Comparison of ENCODE assay signal across 23 cellular contexts in the genomic region with DNA sequence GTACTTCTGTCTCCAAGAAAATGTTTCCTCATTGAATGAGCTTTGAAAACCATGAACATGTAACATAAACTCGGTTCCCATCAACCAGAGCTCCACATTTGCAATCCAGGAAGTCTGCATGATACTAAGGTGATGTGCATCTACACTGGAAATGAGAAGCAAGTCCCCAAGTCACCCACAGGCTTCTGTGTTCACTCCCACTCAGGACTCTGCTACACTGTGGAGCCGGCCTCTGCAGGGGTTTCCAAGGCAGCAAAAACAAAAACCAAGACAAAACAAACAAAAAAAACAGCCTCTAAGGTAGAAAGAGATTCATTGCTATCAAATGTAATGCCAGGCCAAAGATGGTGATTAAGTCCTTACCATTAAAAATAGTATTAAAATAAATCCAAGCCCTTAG.
DNase-seq lines count a peak whose midpoint lies in the region; ATAC-seq and TF ChIP-seq lines count a peak whose summit lies in the region.
"Had no signal": no experiment of that assay in that cellular context is flagged by ENCODE, and none has a peak within 500 bp of the region (broad histone marks: within the 10 kb centered on the region; RNA-seq: fewer than 3 reads in every experiment).

No MANE protein-coding gene starts in this region.

- H3K4me2 ChIP-seq in DND-41 (ENCODE audit: insufficient read depth, low read length) = no peak overlapping the region
- H3K4me2 ChIP-seq: SK-N-SH had no signal

- DNase-seq in activated CD8-positive, alpha-beta memory T cell treated with anti-CD3 and anti-CD28 coated beads, Interleukin-2, amount 10 ng/mL, durations not matched to agents 7 days and 5 days = peak; percentile 54
- DNase-seq in activated CD8-positive, alpha-beta memory T cell treated with anti-CD3 and anti-CD28 coated beads for 24 hours = no peak
- DNase-seq in DND-41 = no peak
- peak; percentile 66 for DNase-seq in NOMO-1 treated with dmso at 0.1 percent for 144 hours (lab: John Stamatoyannopoulos, UW; ENCODE audit: unreplicated experiment)
- no peak for DNase-seq in NCI-H1694 treated with DMSO at 0.1 percent for 48 hours (lab: John Stamatoyannopoulos, UW)
- DNase-seq in NCI-H2081 treated with DMSO at 0.1 percent for 48 hours (lab: John Stamatoyannopoulos, UW) = no peak
- DNase-seq in psoas muscle = no peak
- DNase-seq: activated CD4-positive, alpha-beta T cell treated with anti-CD3 and anti-CD28 coated beads for 1 hour; H7; IMR-90; left lung; MM.1S; mucosa of descending colon; NCI-H2029 treated with DMSO at 0.1 percent for 48 hours; NCI-H82; occipital lobe; SK-N-SH; stimulated activated CD4-positive, alpha-beta T cell treated with anti-CD3 and anti-CD28 coated beads, Interleukin-4, amount 100 ng/mL, for 1 hour; T1000 had no signal

- no peaks in the 10 kb centered on the region for H4K20me1 ChIP-seq in DND-41 (ENCODE audit: insufficient read depth, low read length)

- no peak overlapping the region for H3K9ac ChIP-seq in DND-41 (ENCODE audit: low read depth, low read length)
- H3K9ac ChIP-seq: SK-N-SH had no signal

- peak; percentile 56 for ATAC-seq in activated CD8-positive, alpha-beta memory T cell treated with anti-CD3 and anti-CD28 coated beads, Interleukin-2, amount 10 ng/mL, durations not matched to agents 7 days and 5 days
- ATAC-seq in DND-41 (ENCODE audit: insufficient read depth, low read depth) = 0 out of 3 replicates have a peak, but pooled peaks have one; percentile 41
- ATAC-seq in gastroesophageal sphincter = peak; percentile 55
- no peak for ATAC-seq in psoas muscle
- ATAC-seq: left lung, mucosa of descending colon had no signal

- WGBS in gastroesophageal sphincter (ENCODE audit: low coverage in 1 of 2), 2 donors = 41 to 67% methylated on average over 1 to 2 of the region's 2 CpGs
- WGBS in psoas muscle, 3 donors = 29 to 55% (median 32%) methylated on average over 2 of the region's 2 CpGs

- H3K27me3 ChIP-seq in DND-41 (ENCODE audit: insufficient read depth, low read length, poor library complexity) (no peaks in the 10 kb centered on the region), gastroesophageal sphincter (no peaks in the 10 kb centered on the region), psoas muscle (ENCODE audit: insufficient read depth in 3 of 3, low read length in 2 of 3) (no peaks in the 10 kb centered on the region)
- H3K27me3 ChIP-seq: left lung, vagina had no signal

- no peak for TF ChIP-seq POLR2A in gastroesophageal sphincter (IDR thresholded peaks at IDR 0.05)

- H3K4me3 ChIP-seq in DND-41 (ENCODE audit: low read depth in 1 of 2, low read length in 2 of 2) (no peak overlapping the region), gastroesophageal sphincter (no peak overlapping the region), psoas muscle (no peak overlapping the region)
- H3K4me3 ChIP-seq: left lung, mucosa of descending colon, vagina had no signal

- H3K4me3 Mint-ChIP-seq in activated CD8-positive, alpha-beta memory T cell treated with anti-CD3 and anti-CD28 coated beads, Interleukin-2, amount 10 ng/mL, durations not matched to agents 7 days and 5 days = no peak overlapping the region
- H3K4me3 Mint-ChIP-seq: CD8-positive, alpha-beta memory T cell; central memory CD8-positive, alpha-beta T cell had no signal

- H3K9me3 ChIP-seq in DND-41 (ENCODE audit: insufficient read depth, low read length, severe bottlenecking) (peaks cover 11% of the 10 kb centered on the region), gastroesophageal sphincter (peaks cover 0 to 10% (median 0%) of the 10 kb centered on the region in 3 donors), psoas muscle (no peaks in the 10 kb centered on the region)
- H3K9me3 ChIP-seq: SK-N-SH, vagina had no signal

- intact Hi-C loops in psoas muscle (cut with DNase I) = no loop called here

- TF ChIP-seq CTCF in DND-41 (IDR thresholded peaks at IDR 0.05; ENCODE audit: borderline replicate concordance, extremely low read depth, low read length, poor library complexity, severe bottlenecking) (no peak), gastroesophageal sphincter (IDR thresholded peaks at IDR 0.05) (no peak), psoas muscle (IDR thresholded peaks at IDR 0.05) (no peak)

- CTCF ChIA-PET in activated CD8-positive, alpha-beta memory T cell treated with anti-CD3 and anti-CD28 coated beads, Interleukin-2, amount 10 ng/mL, durations not matched to agents 7 days and 5 days (lab: Charles Lee) = no interaction called here

- H3K79me2 ChIP-seq in DND-41 (ENCODE audit: insufficient read depth, low read length) = no peaks in the 10 kb centered on the region

- H2AFZ ChIP-seq in DND-41 (ENCODE audit: low read depth, low read length) = peak overlapping the region; percentile 29; the same call in 1 of the 2 replicates

- H3K4me1 ChIP-seq in DND-41 (ENCODE audit: insufficient read depth, low read length) (peaks cover 10% of the 10 kb centered on the region), gastroesophageal sphincter (no peaks in the 10 kb centered on the region), psoas muscle (no peaks in the 10 kb centered on the region)
- H3K4me1 ChIP-seq: left lung, vagina had no signal

- no peaks in the 10 kb centered on the region for H3K4me1 Mint-ChIP-seq in activated CD8-positive, alpha-beta memory T cell treated with anti-CD3 and anti-CD28 coated beads, Interleukin-2, amount 10 ng/mL, durations not matched to agents 7 days and 5 days
- H3K4me1 Mint-ChIP-seq: central memory CD8-positive, alpha-beta T cell had no signal

- peaks cover 8% of the 10 kb centered on the region for H3K9me3 Mint-ChIP-seq in activated CD8-positive, alpha-beta memory T cell treated with anti-CD3 and anti-CD28 coated beads, Interleukin-2, amount 10 ng/mL, durations not matched to agents 7 days and 5 days (ENCODE audit: low read depth)

- no peak overlapping the region for H3K27ac Mint-ChIP-seq in activated CD8-positive, alpha-beta memory T cell treated with anti-CD3 and anti-CD28 coated beads, Interleukin-2, amount 10 ng/mL, durations not matched to agents 7 days and 5 days
- H3K27ac Mint-ChIP-seq: CD8-positive, alpha-beta memory T cell had no signal

- no peaks in the 10 kb centered on the region for H3K36me3 Mint-ChIP-seq in activated CD8-positive, alpha-beta memory T cell treated with anti-CD3 and anti-CD28 coated beads, Interleukin-2, amount 10 ng/mL, durations not matched to agents 7 days and 5 days
- H3K36me3 Mint-ChIP-seq: CD8-positive, alpha-beta memory T cell had no signal

- no peak for TF ChIP-seq EP300 in gastroesophageal sphincter (IDR thresholded peaks at IDR 0.05)

- no peaks in the 10 kb centered on the region for H3K36me3 ChIP-seq in DND-41 (ENCODE audit: insufficient read depth, low read length)
- H3K36me3 ChIP-seq in gastroesophageal sphincter = no peaks in the 10 kb centered on the region
- no peaks in the 10 kb centered on the region for H3K36me3 ChIP-seq in psoas muscle (ENCODE audit: insufficient read depth in 1 of 2, low read depth in 1 of 2)
- H3K36me3 ChIP-seq: left lung, vagina had no signal

- no peaks in the 10 kb centered on the region for H3K27me3 Mint-ChIP-seq in activated CD8-positive, alpha-beta memory T cell treated with anti-CD3 and anti-CD28 coated beads, Interleukin-2, amount 10 ng/mL, durations not matched to agents 7 days and 5 days
- H3K27me3 Mint-ChIP-seq: CD8-positive, alpha-beta memory T cell; central memory CD8-positive, alpha-beta T cell had no signal

- H3K27ac ChIP-seq in DND-41 (ENCODE audit: low read length) = no peak overlapping the region
- no peak overlapping the region for H3K27ac ChIP-seq in gastroesophageal sphincter
- no peak overlapping the region for H3K27ac ChIP-seq in psoas muscle
- H3K27ac ChIP-seq: left lung, vagina had no signal

Comparison
In these comparisons a context has a peak if more than half of its experiments do, and no peak if none do; other contexts are left out.
1. DNase-seq: peak in activated CD8-positive, alpha-beta memory T cell treated with anti-CD3 and anti-CD28 coated beads, Interleukin-2, amount 10 ng/mL, durations not matched to agents 7 days and 5 days (single experiment) and NOMO-1 treated with dmso at 0.1 percent for 144 hours (single experiment); none in activated CD8-positive, alpha-beta memory T cell treated with anti-CD3 and anti-CD28 coated beads for 24 hours (single experiment), DND-41 (single experiment), NCI-H1694 treated with DMSO at 0.1 percent for 48 hours (single experiment), NCI-H2081 treated with DMSO at 0.1 percent for 48 hours (single experiment) and psoas muscle (0 of 2).
2. ATAC-seq: peak in activated CD8-positive, alpha-beta memory T cell treated with anti-CD3 and anti-CD28 coated beads, Interleukin-2, amount 10 ng/mL, durations not matched to agents 7 days and 5 days (single experiment), DND-41 (single experiment) and gastroesophageal sphincter (single experiment); none in psoas muscle (0 of 4).